1 cellular context compared by ENCODE assay signal in the genomic region with DNA sequence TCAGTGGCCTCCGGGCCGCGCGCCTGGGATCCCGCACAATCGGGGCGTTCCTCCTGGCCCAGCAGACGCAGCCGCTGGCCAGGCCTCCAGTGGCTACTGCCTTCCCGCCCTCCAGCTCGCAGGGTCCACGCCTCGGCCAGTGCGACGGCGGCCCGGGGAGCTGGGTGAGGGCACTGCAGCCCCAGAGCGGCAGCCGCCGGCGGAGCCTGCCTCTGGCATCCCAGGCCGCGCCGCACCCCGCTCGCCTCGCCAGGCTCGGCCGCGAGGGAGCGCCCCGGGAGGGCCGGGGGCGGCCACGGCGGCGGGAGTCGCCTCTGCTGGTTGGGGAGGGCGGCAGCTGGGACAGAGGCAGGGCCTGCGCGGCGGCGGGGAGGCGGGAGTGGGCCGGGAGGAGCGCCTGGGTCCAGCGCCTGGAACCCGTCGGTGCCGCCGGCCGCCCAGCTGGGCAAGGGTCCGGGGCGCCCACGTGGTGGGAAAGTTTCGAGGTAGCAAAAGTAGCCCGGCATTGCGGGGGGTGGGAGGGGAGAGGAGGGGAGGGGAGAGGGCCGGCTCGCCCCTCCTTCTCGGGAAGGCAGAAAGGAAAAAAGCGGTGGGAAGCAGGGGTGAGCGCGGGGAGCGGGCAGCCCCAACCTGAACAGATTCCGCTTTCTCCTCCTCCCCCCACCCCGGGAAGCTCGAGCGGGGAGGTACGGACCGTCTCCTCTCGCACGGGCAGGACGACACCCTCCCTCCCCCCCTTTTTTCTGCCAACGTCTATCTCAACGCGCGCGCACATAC.
TF ChIP-seq lines count a peak whose summit lies in the region.

No MANE protein-coding gene starts in this region.

TF ChIP-seq in HEK293, 187 proteins besides CTCF, POLR2A, EP300 and RAD21 (continued from another document and continues in another):
- TF ChIP-seq, protein P1, sequence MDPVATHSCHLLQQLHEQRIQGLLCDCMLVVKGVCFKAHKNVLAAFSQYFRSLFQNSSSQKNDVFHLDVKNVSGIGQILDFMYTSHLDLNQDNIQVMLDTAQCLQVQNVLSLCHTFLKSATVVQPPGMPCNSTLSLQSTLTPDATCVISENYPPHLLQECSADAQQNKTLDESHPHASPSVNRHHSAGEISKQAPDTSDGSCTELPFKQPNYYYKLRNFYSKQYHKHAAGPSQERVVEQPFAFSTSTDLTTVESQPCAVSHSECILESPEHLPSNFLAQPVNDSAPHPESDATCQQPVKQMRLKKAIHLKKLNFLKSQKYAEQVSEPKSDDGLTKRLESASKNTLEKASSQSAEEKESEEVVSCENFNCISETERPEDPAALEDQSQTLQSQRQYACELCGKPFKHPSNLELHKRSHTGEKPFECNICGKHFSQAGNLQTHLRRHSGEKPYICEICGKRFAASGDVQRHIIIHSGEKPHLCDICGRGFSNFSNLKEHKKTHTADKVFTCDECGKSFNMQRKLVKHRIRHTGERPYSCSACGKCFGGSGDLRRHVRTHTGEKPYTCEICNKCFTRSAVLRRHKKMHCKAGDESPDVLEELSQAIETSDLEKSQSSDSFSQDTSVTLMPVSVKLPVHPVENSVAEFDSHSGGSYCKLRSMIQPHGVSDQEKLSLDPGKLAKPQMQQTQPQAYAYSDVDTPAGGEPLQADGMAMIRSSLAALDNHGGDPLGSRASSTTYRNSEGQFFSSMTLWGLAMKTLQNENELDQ (tag by site-specific recombination; IDR thresholded peaks at IDR 0.05; ENCODE audit: low read depth): no peak
- TF ChIP-seq ZNF792 (tag by site-specific recombination; IDR thresholded peaks at IDR 0.05) (no peak), ZNF623 (tag by site-specific recombination; IDR thresholded peaks at IDR 0.05) (no peak), ZFP41 (tag by site-specific recombination; IDR thresholded peaks at IDR 0.05; ENCODE audit: borderline replicate concordance) (no peak), ZNF747 (tag by site-specific recombination; IDR thresholded peaks at IDR 0.05) (no peak), ZFP69B (tag by site-specific recombination; IDR thresholded peaks at IDR 0.05) (no peak), ZBTB20 (tag by site-specific recombination; IDR thresholded peaks at IDR 0.05) (no peak), KLF16 (tag by site-specific recombination; IDR thresholded peaks at IDR 0.05) (0 out of 2 replicates have a peak, but pooled peaks have one; percentile 10), GLIS1 (tag by site-specific recombination; IDR thresholded peaks at IDR 0.05) (peak; percentile 58; the same call in 1 of the 2 replicates), YY1 (tag by site-specific recombination; IDR thresholded peaks at IDR 0.05) (no peak), ZNF544 (tag by site-specific recombination; IDR thresholded peaks at IDR 0.05) (no peak), SP3 (tag by site-specific recombination; IDR thresholded peaks at IDR 0.05) (peak; percentile 43), TCF7L2 (IDR thresholded peaks at IDR 0.05; ENCODE audit: borderline replicate concordance, low read depth, low read length) (no peak), ZNF561 (tag by site-specific recombination; IDR thresholded peaks at IDR 0.05; ENCODE audit: borderline replicate concordance) (no peak; the same call in 1 of the 2 replicates), KLF8 (tag by site-specific recombination; IDR thresholded peaks at IDR 0.05) (peak; percentile 44; the same call in 1 of the 2 replicates), REPIN1 (tag by site-specific recombination; IDR thresholded peaks at IDR 0.05; ENCODE audit: low read depth) (no peak), ZNF341 (tag by site-specific recombination; IDR thresholded peaks at IDR 0.05; ENCODE audit: low read depth) (peak; percentile 38), FEZF1 (tag by site-specific recombination; IDR thresholded peaks at IDR 0.05) (no peak), ZNF335 (tag by site-specific recombination; conservative IDR thresholded peaks at IDR 0.05) (peak; percentile 53), GLIS2 (tag by site-specific recombination; IDR thresholded peaks at IDR 0.05) (peak; percentile 74), ZNF155 (tag by site-specific recombination; IDR thresholded peaks at IDR 0.05) (no peak), ZNF112 (tag by site-specific recombination; IDR thresholded peaks at IDR 0.05) (no peak), ZNF37A (tag by site-specific recombination; IDR thresholded peaks at IDR 0.05) (no peak), WT1 (tag by site-specific recombination; IDR thresholded peaks at IDR 0.05) (no peak), SP2 (tag by site-specific recombination; IDR thresholded peaks at IDR 0.05) (peak; percentile 25; the same call in 1 of the 2 replicates), EGR2 (tag by site-specific recombination; IDR thresholded peaks at IDR 0.05; ENCODE audit: low read depth) (peak; percentile 55), ZNF266 (tag by site-specific recombination; IDR thresholded peaks at IDR 0.05; ENCODE audit: low read depth) (no peak), ZNF670 (tag by site-specific recombination; IDR thresholded peaks at IDR 0.05; ENCODE audit: low read depth) (no peak), ZNF626 (tag by site-specific recombination; IDR thresholded peaks at IDR 0.05) (no peak), ZNF621 (tag by site-specific recombination; IDR thresholded peaks at IDR 0.05) (no peak), ZNF292 (tag by site-specific recombination; IDR thresholded peaks at IDR 0.05; ENCODE audit: borderline replicate concordance, low read depth) (no peak), GLI4 (tag by site-specific recombination; IDR thresholded peaks at IDR 0.05) (no peak)
- TF ChIP-seq, protein P2, sequence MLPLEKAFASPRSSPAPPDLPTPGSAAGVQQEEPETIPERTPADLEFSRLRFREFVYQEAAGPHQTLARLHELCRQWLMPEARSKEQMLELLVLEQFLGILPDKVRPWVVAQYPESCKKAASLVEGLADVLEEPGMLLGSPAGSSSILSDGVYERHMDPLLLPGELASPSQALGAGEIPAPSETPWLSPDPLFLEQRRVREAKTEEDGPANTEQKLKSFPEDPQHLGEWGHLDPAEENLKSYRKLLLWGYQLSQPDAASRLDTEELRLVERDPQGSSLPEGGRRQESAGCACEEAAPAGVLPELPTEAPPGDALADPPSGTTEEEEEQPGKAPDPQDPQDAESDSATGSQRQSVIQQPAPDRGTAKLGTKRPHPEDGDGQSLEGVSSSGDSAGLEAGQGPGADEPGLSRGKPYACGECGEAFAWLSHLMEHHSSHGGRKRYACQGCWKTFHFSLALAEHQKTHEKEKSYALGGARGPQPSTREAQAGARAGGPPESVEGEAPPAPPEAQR (tag by site-specific recombination; IDR thresholded peaks at IDR 0.05): no peak
- TF ChIP-seq, protein P3, sequence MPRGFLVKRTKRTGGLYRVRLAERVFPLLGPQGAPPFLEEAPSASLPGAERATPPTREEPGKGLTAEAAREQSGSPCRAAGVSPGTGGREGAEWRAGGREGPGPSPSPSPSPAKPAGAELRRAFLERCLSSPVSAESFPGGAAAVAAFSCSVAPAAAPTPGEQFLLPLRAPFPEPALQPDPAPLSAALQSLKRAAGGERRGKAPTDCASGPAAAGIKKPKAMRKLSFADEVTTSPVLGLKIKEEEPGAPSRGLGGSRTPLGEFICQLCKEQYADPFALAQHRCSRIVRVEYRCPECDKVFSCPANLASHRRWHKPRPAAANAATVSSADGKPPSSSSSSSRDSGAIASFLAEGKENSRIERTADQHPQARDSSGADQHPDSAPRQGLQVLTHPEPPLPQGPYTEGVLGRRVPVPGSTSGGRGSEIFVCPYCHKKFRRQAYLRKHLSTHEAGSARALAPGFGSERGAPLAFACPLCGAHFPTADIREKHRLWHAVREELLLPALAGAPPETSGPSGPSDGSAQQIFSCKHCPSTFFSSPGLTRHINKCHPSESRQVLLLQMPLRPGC (tag by site-specific recombination; IDR thresholded peaks at IDR 0.05): no peak
- TF ChIP-seq, protein P4, sequence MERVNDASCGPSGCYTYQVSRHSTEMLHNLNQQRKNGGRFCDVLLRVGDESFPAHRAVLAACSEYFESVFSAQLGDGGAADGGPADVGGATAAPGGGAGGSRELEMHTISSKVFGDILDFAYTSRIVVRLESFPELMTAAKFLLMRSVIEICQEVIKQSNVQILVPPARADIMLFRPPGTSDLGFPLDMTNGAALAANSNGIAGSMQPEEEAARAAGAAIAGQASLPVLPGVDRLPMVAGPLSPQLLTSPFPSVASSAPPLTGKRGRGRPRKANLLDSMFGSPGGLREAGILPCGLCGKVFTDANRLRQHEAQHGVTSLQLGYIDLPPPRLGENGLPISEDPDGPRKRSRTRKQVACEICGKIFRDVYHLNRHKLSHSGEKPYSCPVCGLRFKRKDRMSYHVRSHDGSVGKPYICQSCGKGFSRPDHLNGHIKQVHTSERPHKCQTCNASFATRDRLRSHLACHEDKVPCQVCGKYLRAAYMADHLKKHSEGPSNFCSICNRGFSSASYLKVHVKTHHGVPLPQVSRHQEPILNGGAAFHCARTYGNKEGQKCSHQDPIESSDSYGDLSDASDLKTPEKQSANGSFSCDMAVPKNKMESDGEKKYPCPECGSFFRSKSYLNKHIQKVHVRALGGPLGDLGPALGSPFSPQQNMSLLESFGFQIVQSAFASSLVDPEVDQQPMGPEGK (tag by site-specific recombination; IDR thresholded peaks at IDR 0.05): no peak; the same call in 1 of the 2 replicates
- TF ChIP-seq, protein P5, sequence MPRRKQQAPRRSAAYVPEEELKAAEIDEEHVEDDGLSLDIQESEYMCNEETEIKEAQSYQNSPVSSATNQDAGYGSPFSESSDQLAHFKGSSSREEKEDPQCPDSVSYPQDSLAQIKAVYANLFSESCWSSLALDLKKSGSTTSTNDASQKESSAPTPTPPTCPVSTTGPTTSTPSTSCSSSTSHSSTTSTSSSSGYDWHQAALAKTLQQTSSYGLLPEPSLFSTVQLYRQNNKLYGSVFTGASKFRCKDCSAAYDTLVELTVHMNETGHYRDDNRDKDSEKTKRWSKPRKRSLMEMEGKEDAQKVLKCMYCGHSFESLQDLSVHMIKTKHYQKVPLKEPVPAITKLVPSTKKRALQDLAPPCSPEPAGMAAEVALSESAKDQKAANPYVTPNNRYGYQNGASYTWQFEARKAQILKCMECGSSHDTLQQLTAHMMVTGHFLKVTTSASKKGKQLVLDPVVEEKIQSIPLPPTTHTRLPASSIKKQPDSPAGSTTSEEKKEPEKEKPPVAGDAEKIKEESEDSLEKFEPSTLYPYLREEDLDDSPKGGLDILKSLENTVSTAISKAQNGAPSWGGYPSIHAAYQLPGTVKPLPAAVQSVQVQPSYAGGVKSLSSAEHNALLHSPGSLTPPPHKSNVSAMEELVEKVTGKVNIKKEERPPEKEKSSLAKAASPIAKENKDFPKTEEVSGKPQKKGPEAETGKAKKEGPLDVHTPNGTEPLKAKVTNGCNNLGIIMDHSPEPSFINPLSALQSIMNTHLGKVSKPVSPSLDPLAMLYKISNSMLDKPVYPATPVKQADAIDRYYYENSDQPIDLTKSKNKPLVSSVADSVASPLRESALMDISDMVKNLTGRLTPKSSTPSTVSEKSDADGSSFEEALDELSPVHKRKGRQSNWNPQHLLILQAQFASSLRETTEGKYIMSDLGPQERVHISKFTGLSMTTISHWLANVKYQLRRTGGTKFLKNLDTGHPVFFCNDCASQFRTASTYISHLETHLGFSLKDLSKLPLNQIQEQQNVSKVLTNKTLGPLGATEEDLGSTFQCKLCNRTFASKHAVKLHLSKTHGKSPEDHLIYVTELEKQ (tag by site-specific recombination; IDR thresholded peaks at IDR 0.05; ENCODE audit: borderline replicate concordance): no peak
- TF ChIP-seq, protein P6, sequence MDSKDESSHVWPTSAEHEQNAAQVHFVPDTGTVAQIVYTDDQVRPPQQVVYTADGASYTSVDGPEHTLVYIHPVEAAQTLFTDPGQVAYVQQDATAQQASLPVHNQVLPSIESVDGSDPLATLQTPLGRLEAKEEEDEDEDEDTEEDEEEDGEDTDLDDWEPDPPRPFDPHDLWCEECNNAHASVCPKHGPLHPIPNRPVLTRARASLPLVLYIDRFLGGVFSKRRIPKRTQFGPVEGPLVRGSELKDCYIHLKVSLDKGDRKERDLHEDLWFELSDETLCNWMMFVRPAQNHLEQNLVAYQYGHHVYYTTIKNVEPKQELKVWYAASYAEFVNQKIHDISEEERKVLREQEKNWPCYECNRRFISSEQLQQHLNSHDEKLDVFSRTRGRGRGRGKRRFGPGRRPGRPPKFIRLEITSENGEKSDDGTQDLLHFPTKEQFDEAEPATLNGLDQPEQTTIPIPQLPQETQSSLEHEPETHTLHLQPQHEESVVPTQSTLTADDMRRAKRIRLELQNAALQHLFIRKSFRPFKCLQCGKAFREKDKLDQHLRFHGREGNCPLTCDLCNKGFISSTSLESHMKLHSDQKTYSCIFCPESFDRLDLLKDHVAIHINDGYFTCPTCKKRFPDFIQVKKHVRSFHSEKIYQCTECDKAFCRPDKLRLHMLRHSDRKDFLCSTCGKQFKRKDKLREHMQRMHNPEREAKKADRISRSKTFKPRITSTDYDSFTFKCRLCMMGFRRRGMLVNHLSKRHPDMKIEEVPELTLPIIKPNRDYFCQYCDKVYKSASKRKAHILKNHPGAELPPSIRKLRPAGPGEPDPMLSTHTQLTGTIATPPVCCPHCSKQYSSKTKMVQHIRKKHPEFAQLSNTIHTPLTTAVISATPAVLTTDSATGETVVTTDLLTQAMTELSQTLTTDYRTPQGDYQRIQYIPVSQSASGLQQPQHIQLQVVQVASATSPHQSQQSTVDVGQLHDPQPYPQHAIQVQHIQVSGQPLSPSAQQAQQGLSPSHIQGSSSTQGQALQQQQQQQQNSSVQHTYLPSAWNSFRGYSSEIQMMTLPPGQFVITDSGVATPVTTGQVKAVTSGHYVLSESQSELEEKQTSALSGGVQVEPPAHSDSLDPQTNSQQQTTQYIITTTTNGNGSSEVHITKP (tag by site-specific recombination; IDR thresholded peaks at IDR 0.05): peak; percentile 80
- TF ChIP-seq, protein P7, sequence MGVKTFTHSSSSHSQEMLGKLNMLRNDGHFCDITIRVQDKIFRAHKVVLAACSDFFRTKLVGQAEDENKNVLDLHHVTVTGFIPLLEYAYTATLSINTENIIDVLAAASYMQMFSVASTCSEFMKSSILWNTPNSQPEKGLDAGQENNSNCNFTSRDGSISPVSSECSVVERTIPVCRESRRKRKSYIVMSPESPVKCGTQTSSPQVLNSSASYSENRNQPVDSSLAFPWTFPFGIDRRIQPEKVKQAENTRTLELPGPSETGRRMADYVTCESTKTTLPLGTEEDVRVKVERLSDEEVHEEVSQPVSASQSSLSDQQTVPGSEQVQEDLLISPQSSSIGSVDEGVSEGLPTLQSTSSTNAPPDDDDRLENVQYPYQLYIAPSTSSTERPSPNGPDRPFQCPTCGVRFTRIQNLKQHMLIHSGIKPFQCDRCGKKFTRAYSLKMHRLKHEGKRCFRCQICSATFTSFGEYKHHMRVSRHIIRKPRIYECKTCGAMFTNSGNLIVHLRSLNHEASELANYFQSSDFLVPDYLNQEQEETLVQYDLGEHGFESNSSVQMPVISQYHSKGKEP (tag by site-specific recombination; IDR thresholded peaks at IDR 0.05): no peak
- TF ChIP-seq, protein P8, sequence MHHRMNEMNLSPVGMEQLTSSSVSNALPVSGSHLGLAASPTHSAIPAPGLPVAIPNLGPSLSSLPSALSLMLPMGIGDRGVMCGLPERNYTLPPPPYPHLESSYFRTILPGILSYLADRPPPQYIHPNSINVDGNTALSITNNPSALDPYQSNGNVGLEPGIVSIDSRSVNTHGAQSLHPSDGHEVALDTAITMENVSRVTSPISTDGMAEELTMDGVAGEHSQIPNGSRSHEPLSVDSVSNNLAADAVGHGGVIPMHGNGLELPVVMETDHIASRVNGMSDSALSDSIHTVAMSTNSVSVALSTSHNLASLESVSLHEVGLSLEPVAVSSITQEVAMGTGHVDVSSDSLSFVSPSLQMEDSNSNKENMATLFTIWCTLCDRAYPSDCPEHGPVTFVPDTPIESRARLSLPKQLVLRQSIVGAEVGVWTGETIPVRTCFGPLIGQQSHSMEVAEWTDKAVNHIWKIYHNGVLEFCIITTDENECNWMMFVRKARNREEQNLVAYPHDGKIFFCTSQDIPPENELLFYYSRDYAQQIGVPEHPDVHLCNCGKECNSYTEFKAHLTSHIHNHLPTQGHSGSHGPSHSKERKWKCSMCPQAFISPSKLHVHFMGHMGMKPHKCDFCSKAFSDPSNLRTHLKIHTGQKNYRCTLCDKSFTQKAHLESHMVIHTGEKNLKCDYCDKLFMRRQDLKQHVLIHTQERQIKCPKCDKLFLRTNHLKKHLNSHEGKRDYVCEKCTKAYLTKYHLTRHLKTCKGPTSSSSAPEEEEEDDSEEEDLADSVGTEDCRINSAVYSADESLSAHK (tag by site-specific recombination; IDR thresholded peaks at IDR 0.05): no peak
